In genomic region chr9:93950619-93951601, GRCh38 we compare ENCODE assay signal across 8 cellular contexts. TPM values are rescaled to one million over a fixed set of nuclear protein-coding genes. Genes with fewer than 3 reads are reported as not detected.
DNase-seq lines count a peak whose midpoint lies in the region; ATAC-seq and TF ChIP-seq lines count a peak whose summit lies in the region.

No MANE protein-coding gene starts in this region.

- H3K4me3 ChIP-seq in heart left ventricle (peak overlapping the region; percentile 37 to 61 (median 48)), rectal smooth muscle tissue (ENCODE audit: low read length) (peak overlapping the region; percentile 72)

- DNase-seq in EL (peak; percentile 52), UCSD-AML1 (lab: John Stamatoyannopoulos, UW; ENCODE audit: unreplicated experiment) (peak; percentile 23), heart left ventricle (peak in 1 of 5 donors; percentile 60), NCI-H146 (lab: John Stamatoyannopoulos, UW) (no peak)

- H3K9ac ChIP-seq in rectal smooth muscle tissue (ENCODE audit: low read length), result no peak overlapping the region

- H3K27me3 ChIP-seq in heart left ventricle, result peaks cover 68 to 97% (median 95%) of the 10 kb centered on the region in 9 donors
- H3K27me3 ChIP-seq in rectal smooth muscle tissue (ENCODE audit: control insufficient read depth, insufficient read depth, low read length), result peaks cover 79% of the 10 kb centered on the region

- no peak overlapping the region for H3K27ac ChIP-seq in heart left ventricle
- no peak overlapping the region for H3K27ac ChIP-seq in rectal smooth muscle tissue (ENCODE audit: low read depth, low read length)

- peak in 2 of 4 donors; percentile 52 to 59 for ATAC-seq in heart left ventricle
- no peak for ATAC-seq in HG03439 (IDR thresholded peaks at IDR 0.05; ENCODE audit: unreplicated experiment)
- no peak for ATAC-seq in GM21717 (IDR thresholded peaks at IDR 0.05; ENCODE audit: unreplicated experiment)
- no peak for ATAC-seq in GM19328 (IDR thresholded peaks at IDR 0.05; ENCODE audit: unreplicated experiment)

- H3K9me3 ChIP-seq in heart left ventricle, result no peaks in the 10 kb centered on the region

- H3K4me1 ChIP-seq in heart left ventricle, result peaks cover 8 to 69% (median 45%) of the 10 kb centered on the region in 12 donors
- peaks cover 2% of the 10 kb centered on the region for H3K4me1 ChIP-seq in rectal smooth muscle tissue (ENCODE audit: control insufficient read depth, insufficient read depth, low read length)

- intact Hi-C loops in heart left ventricle (cut with DNase I), result loop anchor here in 1 of 10 donors (10.0 kb wide), 1 partner anchor 136 kb away; no protein-coding TSS in a partner anchor

- no peak for TF ChIP-seq CTCF in heart left ventricle (IDR thresholded peaks at IDR 0.05)

- WGBS in heart left ventricle, 4 donors, result 2 to 3% (median 3%) methylated on average over 37 to 47 of the region's 47 CpGs

- TF ChIP-seq POLR2A in heart left ventricle (IDR thresholded peaks at IDR 0.05), result no peak

- H3K36me3 ChIP-seq in heart left ventricle, result no peaks in the 10 kb centered on the region
- no peaks in the 10 kb centered on the region for H3K36me3 ChIP-seq in rectal smooth muscle tissue (ENCODE audit: control insufficient read depth, insufficient read depth, low read length)

RNA-seq across cellular contexts. Expression of gene BARX1, which starts 4.2 kb away (rescaled TPM):
- not detected for total RNA-seq in heart left ventricle
- not detected for polyA plus RNA-seq in heart left ventricle
